Comparison of ENCODE assay signal across 19 cellular contexts in the genomic region with DNA sequence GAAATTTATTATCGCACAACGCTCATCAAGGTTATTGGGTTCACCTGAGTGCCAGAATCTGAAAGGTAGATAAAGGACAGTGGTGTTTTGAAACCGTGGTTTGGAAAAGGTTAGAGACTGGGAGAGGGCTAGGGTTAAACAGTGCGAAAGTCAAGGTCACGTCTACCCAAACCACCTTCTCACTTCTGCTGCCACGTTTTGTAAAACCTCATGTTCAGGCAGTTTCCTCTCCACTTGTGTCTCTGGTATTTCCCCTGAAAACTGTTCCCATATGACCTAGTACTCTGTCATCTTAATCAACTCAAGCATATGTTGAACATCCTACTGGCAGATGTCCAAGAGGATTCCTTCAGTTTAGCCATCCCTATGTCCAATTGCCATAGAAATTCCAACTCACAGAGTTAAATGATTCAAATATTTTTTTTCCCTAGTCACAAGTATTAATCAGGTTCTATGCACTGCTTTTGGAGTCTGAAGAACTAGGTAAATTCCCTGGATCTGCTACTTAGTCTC.
"Had no signal": no experiment of that assay in that cellular context is flagged by ENCODE, and none has a peak within 500 bp of the region (broad histone marks: within the 10 kb centered on the region; RNA-seq: fewer than 3 reads in every experiment).

No MANE protein-coding gene starts in this region.

- H3K4me3 ChIP-seq: dorsolateral prefrontal cortex, esophagus muscularis mucosa, gastroesophageal sphincter, ovary, psoas muscle, right atrium auricular region, tibial artery had no signal

- H3K27me3 ChIP-seq: neutrophil, ovary, right atrium auricular region, tibial artery had no signal

- H3K9me3 ChIP-seq: neutrophil, ovary, psoas muscle, right atrium auricular region, tibial artery had no signal

- H3K4me1 ChIP-seq: esophagus muscularis mucosa, gastroesophageal sphincter, psoas muscle, right atrium auricular region, tibial artery had no signal

- ATAC-seq: activated CD8-positive, alpha-beta T cell treated with anti-CD3 and anti-CD28 coated beads, Interleukin-2, amount 10 ng/mL, durations not matched to agents 7 days and 5 days; gastroesophageal sphincter; left ventricle myocardium superior; psoas muscle; stimulated activated naive CD8-positive, alpha-beta T cell treated with anti-CD3 and anti-CD28 coated beads, Interleukin-15, amount 100 ng/mL, for 72 hours had no signal

- DNase-seq: activated CD4-positive, alpha-beta T cell treated with anti-CD3 and anti-CD28 coated beads for 1 hour; activated CD4-positive, alpha-beta T cell treated with anti-CD3 and anti-CD28 coated beads, Interleukin-2, amount 50 U/mL, for 1 hour; activated CD8-positive, alpha-beta T cell treated with anti-CD3 and anti-CD28 coated beads, Interleukin-2, amount 10 ng/mL, durations not matched to agents 7 days and 5 days; activated gamma-delta T cell treated with Interleukin-2 at 50 U/mL for 16 hours; anterior cingulate cortex; dorsolateral prefrontal cortex; head of caudate nucleus; hypothalamus; left ventricle myocardium superior; ovary; psoas muscle; stimulated activated CD4-positive, alpha-beta T cell treated with anti-CD3 and anti-CD28 coated beads, Interleukin-4, amount 100 ng/mL, for 24 hours; stimulated activated naive CD8-positive, alpha-beta T cell treated with anti-CD3 and anti-CD28 coated beads, Interleukin-15, amount 100 ng/mL, for 72 hours; tibial artery; WERI-Rb-1 had no signal

- H3K36me3 ChIP-seq: esophagus muscularis mucosa, gastroesophageal sphincter, ovary, right atrium auricular region, tibial artery, WERI-Rb-1 had no signal

- H3K27ac ChIP-seq: dorsolateral prefrontal cortex, esophagus muscularis mucosa, gastroesophageal sphincter, neutrophil, ovary, psoas muscle, right atrium auricular region, tibial artery, WERI-Rb-1 had no signal
